In genomic region chr5:149681252-149681651, GRCh38 we compare ENCODE assay signal across 1 cellular context.
TF ChIP-seq lines count a peak whose summit lies in the region.

No MANE protein-coding gene starts in this region.

TF ChIP-seq in GM12878, 131 proteins besides CTCF, POLR2A, EP300 and RAD21:
- TF ChIP-seq KLF5 (IDR thresholded peaks at IDR 0.05; ENCODE audit: partially characterized antibody): no peak
- TF ChIP-seq MTA3 (IDR thresholded peaks at IDR 0.05; ENCODE audit: borderline replicate concordance, low read length): no peak
- no peak for TF ChIP-seq SIX5 (IDR thresholded peaks at IDR 0.05; ENCODE audit: low read depth, low read length, severe bottlenecking)
- TF ChIP-seq NBN (IDR thresholded peaks at IDR 0.05): no peak
- TF ChIP-seq NR2C2 (IDR thresholded peaks at IDR 0.05; ENCODE audit: borderline replicate concordance, control insufficient read depth, insufficient read length, low read depth): no peak
- no peak for TF ChIP-seq IRF4 (IDR thresholded peaks at IDR 0.05; ENCODE audit: low read depth, low read length)
- TF ChIP-seq MYC (IDR thresholded peaks at IDR 0.05; ENCODE audit: insufficient read depth, insufficient read length, insufficient replicate concordance, low read length, severe bottlenecking): no peak
- no peak for TF ChIP-seq ATF7 (IDR thresholded peaks at IDR 0.05; ENCODE audit: low read depth)
- no peak for TF ChIP-seq POU2F2 (IDR thresholded peaks at IDR 0.05; ENCODE audit: borderline replicate concordance, low read depth, low read length)
- TF ChIP-seq RB1 (IDR thresholded peaks at IDR 0.05; ENCODE audit: borderline replicate concordance): no peak
- TF ChIP-seq, protein P1, sequence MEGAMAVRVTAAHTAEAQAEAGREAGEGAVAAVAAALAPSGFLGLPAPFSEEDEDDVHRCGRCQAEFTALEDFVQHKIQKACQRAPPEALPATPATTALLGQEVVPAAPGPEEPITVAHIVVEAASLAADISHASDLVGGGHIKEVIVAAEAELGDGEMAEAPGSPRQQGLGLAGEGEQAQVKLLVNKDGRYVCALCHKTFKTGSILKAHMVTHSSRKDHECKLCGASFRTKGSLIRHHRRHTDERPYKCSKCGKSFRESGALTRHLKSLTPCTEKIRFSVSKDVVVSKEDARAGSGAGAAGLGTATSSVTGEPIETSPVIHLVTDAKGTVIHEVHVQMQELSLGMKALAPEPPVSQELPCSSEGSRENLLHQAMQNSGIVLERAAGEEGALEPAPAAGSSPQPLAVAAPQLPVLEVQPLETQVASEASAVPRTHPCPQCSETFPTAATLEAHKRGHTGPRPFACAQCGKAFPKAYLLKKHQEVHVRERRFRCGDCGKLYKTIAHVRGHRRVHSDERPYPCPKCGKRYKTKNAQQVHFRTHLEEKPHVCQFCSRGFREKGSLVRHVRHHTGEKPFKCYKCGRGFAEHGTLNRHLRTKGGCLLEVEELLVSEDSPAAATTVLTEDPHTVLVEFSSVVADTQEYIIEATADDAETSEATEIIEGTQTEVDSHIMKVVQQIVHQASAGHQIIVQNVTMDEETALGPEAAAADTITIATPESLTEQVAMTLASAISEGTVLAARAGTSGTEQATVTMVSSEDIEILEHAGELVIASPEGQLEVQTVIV (IDR thresholded peaks at IDR 0.05; ENCODE audit: borderline replicate concordance, partially characterized antibody): no peak
- no peak for TF ChIP-seq RAD51 (IDR thresholded peaks at IDR 0.05)
- no peak for TF ChIP-seq BMI1 (IDR thresholded peaks at IDR 0.05; ENCODE audit: borderline replicate concordance)
- no peak for TF ChIP-seq TBL1XR1 (IDR thresholded peaks at IDR 0.05; ENCODE audit: low read depth, low read length)
- no peak for TF ChIP-seq RFX5 (IDR thresholded peaks at IDR 0.05; ENCODE audit: low read depth, low read length)
- no peak for TF ChIP-seq RCOR1 (conservative IDR thresholded peaks at IDR 0.05; ENCODE audit: low read depth, low read length)
- TF ChIP-seq PAX5 (IDR thresholded peaks at IDR 0.05; ENCODE audit: borderline replicate concordance, low read depth, low read length): no peak
- TF ChIP-seq STAT1 (conservative IDR thresholded peaks at IDR 0.05): no peak
TF ChIP-seq in GM12878: peak in this region for 0.
